Comparison of ENCODE assay signal across 11 cellular contexts in the genomic region with DNA sequence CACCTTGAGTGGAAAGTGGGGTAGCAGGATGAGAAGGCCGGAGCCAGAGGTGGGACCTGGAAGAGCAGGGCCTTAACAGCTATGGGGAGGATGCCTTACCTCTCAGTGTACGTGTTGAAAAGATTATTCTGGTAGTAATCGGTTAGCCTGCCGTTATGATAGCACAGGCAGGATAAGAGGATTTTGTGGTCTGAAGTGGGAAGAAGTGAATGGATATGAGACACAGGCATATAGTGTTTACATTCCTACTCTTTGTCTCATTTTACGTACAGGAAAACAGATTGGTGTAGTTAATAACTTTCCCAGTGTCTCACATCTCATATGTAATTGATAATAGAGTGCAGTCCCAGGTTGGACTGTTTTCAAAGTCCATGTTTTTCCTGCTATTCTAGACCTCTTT.
DNase-seq lines count a peak whose midpoint lies in the region; ATAC-seq and TF ChIP-seq lines count a peak whose summit lies in the region.
"Had no signal": no experiment of that assay in that cellular context is flagged by ENCODE, and none has a peak within 500 bp of the region (broad histone marks: within the 10 kb centered on the region; RNA-seq: fewer than 3 reads in every experiment).

No MANE protein-coding gene starts in this region.

- TF ChIP-seq POLR2A in ovary (IDR thresholded peaks at IDR 0.05): no peak

- TF ChIP-seq EP300 in ovary (IDR thresholded peaks at IDR 0.05): no peak

- WGBS in endodermal cell (ENCODE audit: insufficient coverage in 1 of 2, insufficient read length in 1 of 2), 2 experiments: 91% methylated on average over 5 of the region's 5 CpGs
- WGBS in ovary, 3 donors: 25 to 38% (median 29%) methylated on average over 5 of the region's 5 CpGs

- peak; percentile 12 for DNase-seq in AG20443 (ENCODE audit: low spot score)
- DNase-seq in HCEC 1CT: peak; percentile 89
- DNase-seq in endodermal cell: no peak
- DNase-seq in ovary: no peak
- no peak for DNase-seq in stimulated activated naive CD4-positive, alpha-beta T cell treated with Interleukin-2 at 50 U/mL for 16 hours (lab: John Stamatoyannopoulos, UW)
- DNase-seq in DMS153 treated with DMSO at 0.1 percent for 48 hours (lab: John Stamatoyannopoulos, UW; ENCODE audit: unreplicated experiment): no peak
- no peak for DNase-seq in GM19240 (ENCODE audit: insufficient read length, low spot score)
- no peak for DNase-seq in naive thymus-derived CD4-positive, alpha-beta T cell
- DNase-seq: anterior cingulate cortex, right lobe of liver, substantia nigra had no signal

- POLR2A ChIA-PET in naive thymus-derived CD4-positive, alpha-beta T cell (lab: Charles Lee): interaction anchor here (0.6 kb wide), 1 partner anchor 200 kb away, joined by 3 read pairs; no protein-coding TSS in a partner anchor

- ATAC-seq in naive thymus-derived CD4-positive, alpha-beta T cell: no peak
- ATAC-seq: right lobe of liver had no signal

- H3K9me3 ChIP-seq in endodermal cell (ENCODE audit: control insufficient read depth, low read length): no peaks in the 10 kb centered on the region
- no peaks in the 10 kb centered on the region for H3K9me3 ChIP-seq in ovary
- no peaks in the 10 kb centered on the region for H3K9me3 ChIP-seq in naive thymus-derived CD4-positive, alpha-beta T cell (ENCODE audit: control insufficient read depth in 2 of 3, low read length in 3 of 3)
- H3K9me3 ChIP-seq: right lobe of liver had no signal

- no peaks in the 10 kb centered on the region for H3K27me3 Mint-ChIP-seq in endodermal cell (ENCODE audit: insufficient read depth)
- H3K27me3 Mint-ChIP-seq in naive thymus-derived CD4-positive, alpha-beta T cell: no peaks in the 10 kb centered on the region

- H3K27ac ChIP-seq in endodermal cell (ENCODE audit: low read depth, low read length): no peak overlapping the region
- peak overlapping the region in 1 of 2 donors; percentile 76 for H3K27ac ChIP-seq in ovary
- no peak overlapping the region for H3K27ac ChIP-seq in naive thymus-derived CD4-positive, alpha-beta T cell (ENCODE audit: low read depth, low read length)

- H3K4me1 ChIP-seq in endodermal cell (ENCODE audit: control insufficient read depth, insufficient read depth, low read length): peaks cover 12% of the 10 kb centered on the region
- peaks cover 18% of the 10 kb centered on the region for H3K4me1 ChIP-seq in ovary (ENCODE audit: insufficient read depth)
- H3K4me1 ChIP-seq in naive thymus-derived CD4-positive, alpha-beta T cell (ENCODE audit: control insufficient read depth in 2 of 2, insufficient read depth in 2 of 2, low read length in 2 of 2): peaks cover 52 to 72% of the 10 kb centered on the region in 2 donors

- peaks cover 6% of the 10 kb centered on the region for H3K36me3 Mint-ChIP-seq in endodermal cell (ENCODE audit: low read depth)
- peaks cover 5 to 14% (median 11%) of the 10 kb centered on the region in 5 donors for H3K36me3 Mint-ChIP-seq in naive thymus-derived CD4-positive, alpha-beta T cell

- no peaks in the 10 kb centered on the region for H3K27me3 ChIP-seq in endodermal cell (ENCODE audit: control insufficient read depth, insufficient read depth, low read length, poor library complexity, severe bottlenecking)
- H3K27me3 ChIP-seq in ovary: no peaks in the 10 kb centered on the region
- H3K27me3 ChIP-seq in naive thymus-derived CD4-positive, alpha-beta T cell (ENCODE audit: control insufficient read depth in 2 of 2, insufficient read depth in 2 of 2, low read length in 2 of 2): no peaks in the 10 kb centered on the region
- H3K27me3 ChIP-seq: right lobe of liver had no signal

- no peak overlapping the region for H3K4me3 Mint-ChIP-seq in endodermal cell
- peak overlapping the region in 1 of 10 donors; percentile 2 for H3K4me3 Mint-ChIP-seq in naive thymus-derived CD4-positive, alpha-beta T cell

- no peaks in the 10 kb centered on the region for H3K9me3 Mint-ChIP-seq in endodermal cell
- H3K9me3 Mint-ChIP-seq in naive thymus-derived CD4-positive, alpha-beta T cell: no peaks in the 10 kb centered on the region

- no peak overlapping the region for H3K4me3 ChIP-seq in endodermal cell (ENCODE audit: low read length)
- H3K4me3 ChIP-seq in ovary: peak overlapping the region; percentile 72
- no peak overlapping the region for H3K4me3 ChIP-seq in naive thymus-derived CD4-positive, alpha-beta T cell (ENCODE audit: low read length)
- H3K4me3 ChIP-seq: right lobe of liver had no signal

- peaks cover 49% of the 10 kb centered on the region for H3K36me3 ChIP-seq in endodermal cell (ENCODE audit: control insufficient read depth, insufficient read depth, low read length)
- no peaks in the 10 kb centered on the region for H3K36me3 ChIP-seq in ovary
- no peaks in the 10 kb centered on the region for H3K36me3 ChIP-seq in naive thymus-derived CD4-positive, alpha-beta T cell (ENCODE audit: control insufficient read depth in 2 of 3, insufficient read depth in 3 of 3, low read length in 3 of 3)

- TF ChIP-seq CTCF in endodermal cell (conservative IDR thresholded peaks at IDR 0.05) (no peak), ovary (IDR thresholded peaks at IDR 0.05) (no peak)

- H3K4me1 Mint-ChIP-seq in endodermal cell: peaks cover 8% of the 10 kb centered on the region
- peaks cover 43 to 55% (median 47%) of the 10 kb centered on the region in 7 donors for H3K4me1 Mint-ChIP-seq in naive thymus-derived CD4-positive, alpha-beta T cell

- peak overlapping the region; percentile 28 for H3K27ac Mint-ChIP-seq in endodermal cell
- H3K27ac Mint-ChIP-seq in naive thymus-derived CD4-positive, alpha-beta T cell: peak overlapping the region in 4 of 9 donors; percentile 11 to 32 (median 27)

- no peak overlapping the region for H3K9ac ChIP-seq in endodermal cell (ENCODE audit: extremely low read depth, low read length, poor library complexity, severe bottlenecking)

- CTCF ChIA-PET in naive thymus-derived CD4-positive, alpha-beta T cell (lab: Charles Lee): no interaction called here

- intact Hi-C loops in ovary (cut with DNase I): loop anchor here in 2 of 4 donors (1.0 to 10.0 kb wide), 2 partner anchors 54 to 82 kb away; no protein-coding TSS in a partner anchor
- intact Hi-C loops in naive thymus-derived CD4-positive, alpha-beta T cell (cut with micrococcal nuclease): no loop called here

Comparison
In these comparisons a context has a peak if more than half of its experiments do, and no peak if none do; other contexts are left out.
1. DNase-seq: peak in AG20443 (single experiment) and HCEC 1CT (single experiment); none in endodermal cell (single experiment), ovary (0 of 5), stimulated activated naive CD4-positive, alpha-beta T cell treated with Interleukin-2 at 50 U/mL for 16 hours (single experiment), DMS153 treated with DMSO at 0.1 percent for 48 hours (single experiment), GM19240 (single experiment) and naive thymus-derived CD4-positive, alpha-beta T cell (0 of 9).